Comparison of ENCODE assay signal across 13 cellular contexts in the genomic region with DNA sequence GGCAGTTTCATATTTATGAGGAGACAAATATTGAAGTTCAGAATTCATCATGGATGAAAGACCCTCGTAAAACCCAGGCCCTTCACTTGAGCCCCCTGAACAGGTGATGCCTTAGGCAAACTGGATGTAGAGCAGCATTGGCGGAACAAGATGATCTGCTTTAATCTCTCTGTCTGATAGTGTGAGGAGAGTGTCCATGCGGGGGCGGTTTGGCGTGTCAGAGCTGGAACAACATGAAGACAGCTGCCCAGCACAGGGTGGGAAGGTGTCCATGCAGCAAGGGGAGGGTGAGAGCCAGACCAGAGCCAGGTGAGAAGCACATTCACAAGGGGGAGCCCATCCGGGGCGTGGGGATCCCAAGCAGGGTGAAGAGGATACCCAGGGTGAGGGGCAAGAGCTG. TPM values are rescaled to one million over a fixed set of nuclear protein-coding genes. Genes with fewer than 3 reads are reported as not detected.
DNase-seq lines count a peak whose midpoint lies in the region; ATAC-seq and TF ChIP-seq lines count a peak whose summit lies in the region.
"Had no signal": no experiment of that assay in that cellular context is flagged by ENCODE, and none has a peak within 500 bp of the region (broad histone marks: within the 10 kb centered on the region; RNA-seq: fewer than 3 reads in every experiment).

No MANE protein-coding gene starts in this region.

- peak; percentile 3 for TF ChIP-seq CTCF in GM13976 (IDR thresholded peaks at IDR 0.05; ENCODE audit: borderline replicate concordance, control extremely low read depth, extremely low read depth, insufficient read depth, missing control alignments)

- in situ Hi-C loops in GM13976 (cut with MboI; ENCODE audit: low sequenced_read_pairs, unreplicated experiment) = no loop called here

- no peaks in the 10 kb centered on the region for H3K27me3 ChIP-seq in SJCRH30
- H3K27me3 ChIP-seq in trophoblast cell (ENCODE audit: insufficient read depth, low read length) = no peaks in the 10 kb centered on the region

- no peak overlapping the region for H3K18ac ChIP-seq in trophoblast cell (ENCODE audit: low read length)

- H3K36me3 ChIP-seq in SJCRH30 = no peaks in the 10 kb centered on the region
- H3K36me3 ChIP-seq in trophoblast cell (ENCODE audit: control insufficient read depth in 1 of 2, insufficient read depth in 2 of 2, low read length in 2 of 2) = no peaks in the 10 kb centered on the region
- H3K36me3 ChIP-seq: HAP-1 had no signal

- H3K4me1 ChIP-seq in SJCRH30 (peaks cover 19% of the 10 kb centered on the region), trophoblast cell (ENCODE audit: control insufficient read depth in 1 of 2, insufficient read depth in 2 of 2, low read length in 2 of 2) (no peaks in the 10 kb centered on the region)
- H3K4me1 ChIP-seq: HAP-1 had no signal

- no peak overlapping the region for H3K4me2 ChIP-seq in trophoblast cell (ENCODE audit: low read length)

- no peak overlapping the region for H3K14ac ChIP-seq in trophoblast cell (ENCODE audit: low read length)

- H4K91ac ChIP-seq in trophoblast cell (ENCODE audit: low read depth, low read length) = no peak overlapping the region

- no peak overlapping the region for H3K4ac ChIP-seq in trophoblast cell (ENCODE audit: low read depth, low read length)

- H3K4me3 ChIP-seq in SJCRH30 = no peak overlapping the region
- no peak overlapping the region for H3K4me3 ChIP-seq in trophoblast cell (ENCODE audit: low read depth, low read length)
- H3K4me3 ChIP-seq: HAP-1 had no signal

- no peak overlapping the region for H3K9ac ChIP-seq in trophoblast cell (ENCODE audit: low read length)

- H2AK5ac ChIP-seq in trophoblast cell (ENCODE audit: low read length) = no peak overlapping the region

- DNase-seq in NCI-H82 (lab: John Stamatoyannopoulos, UW) (peak; percentile 25), NCI-H82 treated with DMSO at 0.1 percent for 48 hours (lab: John Stamatoyannopoulos, UW; ENCODE audit: unreplicated experiment) (no peak), GM13976 (ENCODE audit: low spot score) (no peak), SJCRH30 (peak; percentile 69 to 85), trophoblast cell (no peak), germinal center (ENCODE audit: low spot score) (no peak), COLO668 (lab: John Stamatoyannopoulos, UW; ENCODE audit: unreplicated experiment) (no peak)
- DNase-seq: CD8-positive, alpha-beta T cell; GOT3; HFFc6 had no signal

- no peaks in the 10 kb centered on the region for H3K79me2 ChIP-seq in trophoblast cell (ENCODE audit: control insufficient read depth, insufficient read depth, low read length, poor library complexity)

- H3K9me3 ChIP-seq in SJCRH30 (replicated peaks) (peaks cover 7% of the 10 kb centered on the region; the same call in 1 of the 2 replicates), trophoblast cell (ENCODE audit: insufficient read depth, low read depth, low read length) (no peaks in the 10 kb centered on the region)
- H3K9me3 ChIP-seq: HAP-1 had no signal

- ATAC-seq in HG03354 (IDR thresholded peaks at IDR 0.05; ENCODE audit: poor library complexity, severe bottlenecking, unreplicated experiment) = no peak
- ATAC-seq: CD8-positive, alpha-beta T cell had no signal

- no peak overlapping the region for H2BK5ac ChIP-seq in trophoblast cell (ENCODE audit: low read depth, low read length, poor library complexity)

- no peaks in the 10 kb centered on the region for H3K79me1 ChIP-seq in trophoblast cell (ENCODE audit: low read length)

- no peak overlapping the region for H2AFZ ChIP-seq in trophoblast cell (ENCODE audit: insufficient read depth, low read length, poor library complexity)

- H3K23ac ChIP-seq in trophoblast cell (ENCODE audit: low read length) = peak overlapping the region; percentile 85

- no CpG with 5 or more reads among the region's 7 CpGs for whole genome bisulfite sequencing in trophoblast cell (ENCODE audit: extremely low coverage, insufficient coverage, insufficient read length)

- no peak overlapping the region for H2BK120ac ChIP-seq in trophoblast cell (ENCODE audit: insufficient read depth, low read length, poor library complexity)

- no peak overlapping the region for H4K8ac ChIP-seq in trophoblast cell (ENCODE audit: low read depth, low read length)

- no peak overlapping the region for H4K12ac ChIP-seq in trophoblast cell (ENCODE audit: low read depth, low read length)

- H2BK12ac ChIP-seq in trophoblast cell (ENCODE audit: low read length) = no peak overlapping the region

- no peak overlapping the region for H3K27ac ChIP-seq in SJCRH30
- H3K27ac ChIP-seq in trophoblast cell (ENCODE audit: low read depth, low read length) = no peak overlapping the region
- H3K27ac ChIP-seq: 22Rv1 had no signal

RNA-seq across cellular contexts. Expression of gene ANP32A, which starts 31.8 kb away (rescaled TPM):
- total RNA-seq in SJCRH30 (2014; rRNA removed; shearing (Covaris generic)) = 246 and 273 TPM in 2 replicates
- 247 and 258 TPM in 2 replicates for polyA plus RNA-seq in trophoblast cell (2013)

Comparison
In these comparisons a context has a peak if more than half of its experiments do, and no peak if none do; other contexts are left out.
1. DNase-seq: peak in NCI-H82 (single experiment) and SJCRH30 (2 of 2); none in NCI-H82 treated with DMSO at 0.1 percent for 48 hours (single experiment), GM13976 (single experiment), trophoblast cell (0 of 2), germinal center (single experiment) and COLO668 (single experiment).